ENCODE assay signal across 8 cellular contexts in the genomic region with DNA sequence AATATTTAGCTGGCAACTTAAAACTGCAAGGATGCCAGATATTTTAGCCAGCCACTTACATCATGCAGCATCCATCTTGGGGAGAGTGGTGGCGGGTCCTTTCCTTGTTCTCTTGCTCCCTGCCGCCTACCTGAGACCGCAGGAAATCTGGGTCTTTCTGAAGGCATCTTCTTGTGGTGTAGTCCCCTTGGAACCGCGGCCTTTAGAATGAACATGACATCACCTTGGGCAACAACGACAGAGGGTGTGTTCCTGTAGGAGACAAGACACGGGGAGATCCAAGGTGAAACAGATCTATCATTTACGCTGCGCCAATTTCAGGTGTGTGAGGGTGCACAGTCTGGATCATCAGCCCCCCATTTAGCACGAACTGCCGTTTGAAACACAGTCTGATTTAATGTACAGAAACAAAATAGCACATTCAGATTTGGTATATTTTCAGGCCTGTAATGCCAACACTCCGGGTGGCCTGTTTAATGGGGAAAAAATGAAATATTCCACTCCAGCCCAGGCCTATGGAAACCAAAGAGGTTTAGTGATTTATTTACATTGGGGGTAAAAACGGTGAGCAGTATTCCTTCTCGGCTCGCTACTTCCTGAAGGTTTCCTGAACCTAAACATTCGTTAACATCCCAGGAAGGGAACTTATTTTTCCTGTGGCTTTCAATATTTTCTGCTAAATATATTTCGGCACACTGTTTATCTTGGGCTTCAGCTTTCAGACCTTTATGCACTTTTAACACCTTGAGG. TPM values are rescaled to one million over a fixed set of nuclear protein-coding genes. Genes with fewer than 3 reads are reported as not detected.
DNase-seq lines count a peak whose midpoint lies in the region; ATAC-seq and TF ChIP-seq lines count a peak whose summit lies in the region.

No MANE protein-coding gene starts in this region.

- H3K9me3 ChIP-seq in breast epithelium (no peaks in the 10 kb centered on the region), muscle layer of duodenum (ENCODE audit: control insufficient read depth in 1 of 2, low read length in 2 of 2) (no peaks in the 10 kb centered on the region)

- no peaks in the 10 kb centered on the region for H3K27me3 ChIP-seq in breast epithelium
- no peaks in the 10 kb centered on the region for H3K27me3 ChIP-seq in muscle layer of duodenum (ENCODE audit: low read depth, low read length)

- no peak for TF ChIP-seq CTCF in breast epithelium (IDR thresholded peaks at IDR 0.05)

- DNase-seq in G401 (ENCODE audit: low spot score) (peak; percentile 69), NCI-H526 treated with DMSO at 0.1 percent for 48 hours (lab: John Stamatoyannopoulos, UW) (peak; percentile 48), breast epithelium (ENCODE audit: low spot score in 2 of 2) (no peak), germinal center (ENCODE audit: low spot score) (no peak), inferior parietal cortex (ENCODE audit: extremely low spot score) (no peak)

- in situ Hi-C loops in G401 (cut with HindIII; ENCODE audit: low sequenced_read_pairs), result no loop called here

- ATAC-seq in HG03025 (IDR thresholded peaks at IDR 0.05; ENCODE audit: low FRiP score, unreplicated experiment), result no peak
- no peak for ATAC-seq in HG02970 (IDR thresholded peaks at IDR 0.05; ENCODE audit: low FRiP score, unreplicated experiment)

- H3K27ac ChIP-seq in breast epithelium (peak overlapping the region; percentile 91 to 99), muscle layer of duodenum (ENCODE audit: low read length) (peak overlapping the region; percentile 96)

- H3K4me1 ChIP-seq in breast epithelium (peaks cover 37 to 77% of the 10 kb centered on the region in 2 donors), muscle layer of duodenum (ENCODE audit: control insufficient read depth in 1 of 2, insufficient read depth in 2 of 2, low read length in 2 of 2) (peaks cover 61 to 78% of the 10 kb centered on the region in 2 donors)

- H3K4me3 ChIP-seq in breast epithelium (peak overlapping the region in 1 of 3 donors; percentile 54), muscle layer of duodenum (ENCODE audit: low read depth in 1 of 2, low read length in 2 of 2) (peak overlapping the region; percentile 49 to 52)

- intact Hi-C loops in breast epithelium (cut with DNase I; ENCODE audit: low total_unique reads), result loop anchor here (2.0 kb wide), 1 partner anchor 38 kb away; no protein-coding TSS in a partner anchor

- H3K36me3 ChIP-seq in breast epithelium, result no peaks in the 10 kb centered on the region
- peaks cover 0 to 10% of the 10 kb centered on the region in 2 donors for H3K36me3 ChIP-seq in muscle layer of duodenum (ENCODE audit: control insufficient read depth in 1 of 2, insufficient read depth in 2 of 2, low read length in 2 of 2)

- TF ChIP-seq POLR2A in breast epithelium (IDR thresholded peaks at IDR 0.05), result no peak

RNA-seq across cellular contexts. Expression of a gene that starts 12.7 kb away (rescaled TPM):
- 57.2 and 59.4 TPM in 2 replicates for total RNA-seq in G401 (2014; rRNA removed; shearing (Covaris generic))
- 10 to 100 TPM; 39.5 to 76.5 (median 47.2) TPM for total RNA-seq in breast epithelium

RNA-seq across cellular contexts. Expression of a gene that starts 56.9 kb away (rescaled TPM):
- 30.5 and 32.2 TPM in 2 replicates for total RNA-seq in G401 (2014; rRNA removed; shearing (Covaris generic))
- 10 to 100 TPM; 40.6 to 64.8 (median 50.7) TPM for total RNA-seq in breast epithelium

Comparison
In these comparisons a context has a peak if more than half of its experiments do, and no peak if none do; other contexts are left out.
1. DNase-seq: peak in G401 (single experiment) and NCI-H526 treated with DMSO at 0.1 percent for 48 hours (single experiment); none in breast epithelium (0 of 2), germinal center (single experiment) and inferior parietal cortex (single experiment).